9 cellular contexts compared by ENCODE assay signal in genomic region chr22:40289991-40290459, GRCh38. TPM values are rescaled to one million over a fixed set of nuclear protein-coding genes. Genes with fewer than 3 reads are reported as not detected.
A peak's percentile ranks its signal among the peaks of the same experiment; 100 is the strongest.
DNase-seq lines count a peak whose midpoint lies in the region; ATAC-seq and TF ChIP-seq lines count a peak whose summit lies in the region.
"Had no signal": no experiment of that assay in that cellular context is flagged by ENCODE, and none has a peak within 500 bp of the region (broad histone marks: within the 10 kb centered on the region; RNA-seq: fewer than 3 reads in every experiment).

No MANE protein-coding gene starts in this region.

- peaks cover 73% of the 10 kb centered on the region for H3K36me3 Mint-ChIP-seq in effector memory CD8-positive, alpha-beta T cell (ENCODE audit: insufficient read depth)

- H3K4me1 Mint-ChIP-seq in effector memory CD8-positive, alpha-beta T cell (ENCODE audit: low read depth in 2 of 2): peaks cover 25 to 41% of the 10 kb centered on the region in 2 donors
- H3K4me1 Mint-ChIP-seq: brain had no signal

- H3K27ac ChIP-seq in dorsolateral prefrontal cortex: peak overlapping the region in 4 of 59 donors; percentile 6 to 55 (median 36)

- H3K27me3 Mint-ChIP-seq in effector memory CD8-positive, alpha-beta T cell: no peaks in the 10 kb centered on the region

- no peak for TF ChIP-seq CTCF in dorsolateral prefrontal cortex (IDR thresholded peaks at IDR 0.05 in 54 of 56, conservative IDR thresholded peaks at IDR 0.05 in 2 of 56; ENCODE audit: low read depth in 1 of 56, partially characterized antibody in 56 of 56)

- ATAC-seq in GM21717 (IDR thresholded peaks at IDR 0.05; ENCODE audit: unreplicated experiment) (peak; percentile 76), GM18861 (IDR thresholded peaks at IDR 0.05; ENCODE audit: unreplicated experiment) (no peak)
- peak; percentile 89 for ATAC-seq in effector memory CD8-positive, alpha-beta T cell (replicated peaks)

- H3K27me3 ChIP-seq in dorsolateral prefrontal cortex: no peaks in the 10 kb centered on the region

- H3K9me3 Mint-ChIP-seq in effector memory CD8-positive, alpha-beta T cell: no peaks in the 10 kb centered on the region
- H3K9me3 Mint-ChIP-seq: brain had no signal

- H3K27ac Mint-ChIP-seq in effector memory CD8-positive, alpha-beta T cell: peak overlapping the region; percentile 89 to 98

- intact Hi-C loops in dorsolateral prefrontal cortex (cut with DNase I): no loop called here

- no peak overlapping the region for H3K4me3 ChIP-seq in dorsolateral prefrontal cortex

- peak; percentile 64 for DNase-seq in activated CD4-positive, alpha-beta T cell treated with anti-CD3 and anti-CD28 coated beads for 4 hours
- DNase-seq in effector memory CD8-positive, alpha-beta T cell: peak; percentile 54 to 74 (median 58)
- peak; percentile 16 for DNase-seq in stimulated activated CD8-positive, alpha-beta memory T cell treated with anti-CD3 and anti-CD28 coated beads, Interleukin-12 subunit alpha, Interleukin-12 subunit beta, amount 100 ng/mL, for 24 hours (ENCODE audit: extremely low read depth)
- no peak for DNase-seq in RPMI8226
- no peak for DNase-seq in hypothalamus (lab: John Stamatoyannopoulos, UW)
- DNase-seq in dorsolateral prefrontal cortex: no peak

- H3K4me3 Mint-ChIP-seq in effector memory CD8-positive, alpha-beta T cell: peak overlapping the region; percentile 52 to 71
- H3K4me3 Mint-ChIP-seq: brain had no signal

RNA-seq across cellular contexts. Expression of gene ADSL, which starts 56.3 kb away (rescaled TPM):
- total RNA-seq in dorsolateral prefrontal cortex: 10 to 100 TPM; 19.7 to 50.9 (median 31.0) TPM

Comparison
In these comparisons a context has a peak if more than half of its experiments do, and no peak if none do; other contexts are left out.
1. DNase-seq: peak in activated CD4-positive, alpha-beta T cell treated with anti-CD3 and anti-CD28 coated beads for 4 hours (2 of 2), effector memory CD8-positive, alpha-beta T cell (3 of 3) and stimulated activated CD8-positive, alpha-beta memory T cell treated with anti-CD3 and anti-CD28 coated beads, Interleukin-12 subunit alpha, Interleukin-12 subunit beta, amount 100 ng/mL, for 24 hours (single experiment); none in RPMI8226 (single experiment), hypothalamus (0 of 51) and dorsolateral prefrontal cortex (0 of 10).